Comparison of ENCODE assay signal across 19 cellular contexts in genomic region chr16:3259829-3260228, GRCh38. TPM values are rescaled to one million over a fixed set of nuclear protein-coding genes. Genes with fewer than 3 reads are reported as not detected.
DNase-seq lines count a peak whose midpoint lies in the region; ATAC-seq, FAIRE-seq and TF ChIP-seq lines count a peak whose summit lies in the region.
"Had no signal": no experiment of that assay in that cellular context is flagged by ENCODE, and none has a peak within 500 bp of the region (broad histone marks: within the 10 kb centered on the region; RNA-seq: fewer than 3 reads in every experiment).

No MANE protein-coding gene starts in this region.

- TF ChIP-seq POLR2A in HepG2 (IDR thresholded peaks at IDR 0.05; ENCODE audit: insufficient read depth in 1 of 2, low read depth in 2 of 2, low read length in 2 of 2) = no peak

- H3K27me3 ChIP-seq in HepG2 (ENCODE audit: control insufficient read depth in 1 of 2, insufficient read depth in 2 of 2, low read length in 2 of 2) = peaks cover 7 to 22% of the 10 kb centered on the region in 2 experiments; a peak in 4 of 5 replicates
- no peaks in the 10 kb centered on the region for H3K27me3 ChIP-seq in upper lobe of right lung
- no peaks in the 10 kb centered on the region for H3K27me3 ChIP-seq in aorta (ENCODE audit: control insufficient read depth in 1 of 2, insufficient read depth in 2 of 2, low read length in 1 of 2)

- TF ChIP-seq RAD21 in HepG2 (CRISPR knock-in tag; IDR thresholded peaks at IDR 0.05) = no peak

- 0% methylated on average over 9 of the region's 9 CpGs for WGBS in HepG2 (ENCODE audit: low lambda C conversion rate)
- WGBS in aorta, 2 donors = 83 to 89% methylated on average over 9 of the region's 9 CpGs

- H3K27ac ChIP-seq in HepG2 (ENCODE audit: extremely low read length, insufficient read depth, low read length) = no peak overlapping the region
- peak overlapping the region; percentile 36 for H3K27ac ChIP-seq in upper lobe of right lung
- H3K27ac ChIP-seq in aorta (ENCODE audit: low read depth in 1 of 2, low read length in 2 of 2) = no peak overlapping the region
- H3K27ac ChIP-seq: 22Rv1, SK-N-MC had no signal

- H3K4me3 ChIP-seq in HepG2 (replicated peaks in 1 of 3; ENCODE audit: insufficient read depth in 1 of 3, low read depth in 2 of 3, low read length in 3 of 3) (peak overlapping the region; percentile 26 to 57 (median 48)), upper lobe of right lung (no peak overlapping the region), aorta (ENCODE audit: low read length in 2 of 2) (no peak overlapping the region)
- H3K4me3 ChIP-seq: SK-N-MC had no signal

- in situ Hi-C loops in HepG2 (cut with HindIII; ENCODE audit: extremely low pct_ligation_motif_present, low pct_unique_long_range_greater_than_20kb) = no loop called here

- intact Hi-C loops in HepG2 (cut with micrococcal nuclease; ENCODE audit: unreplicated experiment) = loop anchor here (5.0 kb wide), 1 partner anchor 68 kb away; no protein-coding TSS in a partner anchor
- intact Hi-C loops in upper lobe of right lung (cut with DNase I) = no loop called here
- intact Hi-C loops in aorta (cut with DNase I) = no loop called here

- TF ChIP-seq EP300 in HepG2 (IDR thresholded peaks at IDR 0.05; ENCODE audit: low read depth in 2 of 2, low read length in 2 of 2) (no peak), HepG2 (CRISPR knock-in tag; IDR thresholded peaks at IDR 0.05; ENCODE audit: borderline replicate concordance) (no peak)

- peak overlapping the region; percentile 81 for H3K4me2 ChIP-seq in HepG2 (ENCODE audit: low read depth, low read length)

- no peaks in the 10 kb centered on the region for H3K36me3 ChIP-seq in HepG2 (replicated peaks in 1 of 2; ENCODE audit: control insufficient read depth in 1 of 2, insufficient read depth in 2 of 2, low read length in 2 of 2)
- H3K36me3 ChIP-seq in upper lobe of right lung = no peaks in the 10 kb centered on the region
- H3K36me3 ChIP-seq in aorta (ENCODE audit: control insufficient read depth in 1 of 2, insufficient read depth in 2 of 2, low read length in 1 of 2) = no peaks in the 10 kb centered on the region

- no peak for TF ChIP-seq CTCF in HepG2 (CRISPR knock-in tag; IDR thresholded peaks at IDR 0.05)
- TF ChIP-seq CTCF in upper lobe of right lung (IDR thresholded peaks at IDR 0.05) = no peak

- no peak overlapping the region for H2AFZ ChIP-seq in HepG2 (ENCODE audit: low read length)

- no peaks in the 10 kb centered on the region for H3K9me3 ChIP-seq in HepG2 (ENCODE audit: low read length)
- no peaks in the 10 kb centered on the region for H3K9me3 ChIP-seq in upper lobe of right lung
- H3K9me3 ChIP-seq in aorta (ENCODE audit: control insufficient read depth, low read length) = no peaks in the 10 kb centered on the region

- CTCF ChIA-PET in HepG2 (lab: Yijun Ruan, JAX; ENCODE audit: low intra/inter-chr PET ratio, low total read pairs) = no interaction called here

- peak; percentile 30 for FAIRE-seq in HepG2 (lab: Jason Lieb, UNC)

- POLR2A ChIA-PET in HepG2 (lab: Yijun Ruan, JAX) = interaction anchor here (1.2 to 2.4 kb wide), 4 partner anchors 10 to 184 kb away, joined by 3 to 9 read pairs (median 6); partner anchors contain the start of genes NAA60, ZNF263 and ZNF597

- H3K4me1 ChIP-seq in HepG2 (ENCODE audit: insufficient read depth, low read length) (peaks cover 66% of the 10 kb centered on the region), upper lobe of right lung (peaks cover 5% of the 10 kb centered on the region), aorta (ENCODE audit: control insufficient read depth in 1 of 2, insufficient read depth in 2 of 2, low read length in 2 of 2) (no peaks in the 10 kb centered on the region)

- no peak overlapping the region for H3K9ac ChIP-seq in HepG2 (ENCODE audit: insufficient read depth, low read depth, low read length)

- no peaks in the 10 kb centered on the region for H3K79me2 ChIP-seq in HepG2 (ENCODE audit: insufficient read depth, low read length)

- DNase-seq in SKM-1 treated with dmso at 0.1 percent for 144 hours (lab: John Stamatoyannopoulos, UW; ENCODE audit: unreplicated experiment) = peak; percentile 46
- DNase-seq in SKM-1 (lab: John Stamatoyannopoulos, UW; ENCODE audit: unreplicated experiment) = no peak
- DNase-seq in NOMO-1 treated with dmso at 0.1 percent for 144 hours (lab: John Stamatoyannopoulos, UW; ENCODE audit: unreplicated experiment) = peak; percentile 11
- no peak for DNase-seq in HepG2 (ENCODE audit: low spot score)
- DNase-seq in upper lobe of right lung = no peak
- DNase-seq in aorta = no peak
- DNase-seq in SIG-M5 treated with dmso at 0.1 percent for 504 hours (lab: John Stamatoyannopoulos, UW; ENCODE audit: unreplicated experiment) = no peak
- DNase-seq: GOT3, Karpas-422, NCI-H1048, NCI-H1694 treated with DMSO at 0.1 percent for 48 hours, NCI-H2171, NCI-H510A treated with DMSO at 0.1 percent for 48 hours, PC-3 had no signal

- BruUV-seq in HepG2 (replicated peaks; lab: Mats Ljungman, UMichigan) = no TSS peak

- ATAC-seq in HepG2 (no peak), upper lobe of right lung (no peak), HG03025 (IDR thresholded peaks at IDR 0.05; ENCODE audit: low FRiP score, unreplicated experiment) (no peak), aorta (ENCODE audit: low FRiP score) (no peak)
- ATAC-seq: PC-3 had no signal

- H4K20me1 ChIP-seq in HepG2 (ENCODE audit: insufficient read depth, low read length) = no peaks in the 10 kb centered on the region

RNA-seq across cellular contexts. Expression of gene MEFV, which starts 3.4 kb away (rescaled TPM):
- total RNA-seq in HepG2 (2016; rRNA removed; fragmentation: Illumina TruSeq; extraction: Trizol) (0.11 TPM in 1 of 2 replicates, not detected in the other), upper lobe of right lung (8.3 TPM), aorta (1 to 10 TPM; 2.9 to 4.5 TPM)
- not detected in 2 replicates for total RNA-seq in HepG2 (2016; cell fraction: cytosol; rRNA removed; fragmentation: Illumina TruSeq; extraction: Trizol; ENCODE audit: low read depth)
- not detected in 2 replicates for total RNA-seq in HepG2 (2016; cell fraction: insoluble cytoplasmic fraction; rRNA removed; fragmentation: Illumina TruSeq; extraction: Trizol)
- not detected in 2 replicates for total RNA-seq in HepG2 (2016; cell fraction: membrane; rRNA removed; fragmentation: Illumina TruSeq; extraction: Trizol)
- total RNA-seq in HepG2 (2016; cell fraction: nucleus; rRNA removed; fragmentation: Illumina TruSeq; extraction: Trizol) = not detected in 2 replicates
- polyA plus RNA-seq in HepG2 (2011; rRNA removed) (0.07 and 0.22 TPM in 2 replicates), aorta (1 to 10 TPM in 1 of 2 donors, under 1 TPM in 1; 0.20 to 1.6 TPM)
- 0.01 TPM in 1 of 2 replicates, not detected in the other for polyA plus RNA-seq in HepG2 (2011; cell fraction: cytosol; rRNA removed)
- polyA plus RNA-seq in HepG2 (2011; cell fraction: nucleus; rRNA removed) = 0.07 and 0.16 TPM in 2 replicates
- 0.09 TPM in 1 of 2 replicates, not detected in the other for polyA plus RNA-seq in HepG2 (2012)
- not detected in 2 replicates for polyA plus RNA-seq in HepG2 (2016; cell fraction: cytosol; fragmentation: Illumina TruSeq; extraction: Trizol; ENCODE audit: low read depth)
- polyA plus RNA-seq in HepG2 (2016; cell fraction: insoluble cytoplasmic fraction; fragmentation: Illumina TruSeq; extraction: Trizol; ENCODE audit: low read depth) = 0.15 TPM in 1 of 2 replicates, not detected in the other
- not detected in 2 replicates for polyA plus RNA-seq in HepG2 (2016; cell fraction: membrane; fragmentation: Illumina TruSeq; extraction: Trizol; ENCODE audit: low read depth)
- not detected in 2 replicates for polyA plus RNA-seq in HepG2 (2016; cell fraction: nucleus; fragmentation: Illumina TruSeq; extraction: Trizol; ENCODE audit: insufficient read depth, low read depth)
- polyA minus RNA-seq in HepG2 (2011; rRNA and poly(A)+ RNA removed; ENCODE audit: low replicate concordance) = 0.07 and 0.12 TPM in 2 replicates
- not detected in 2 replicates for polyA minus RNA-seq in HepG2 (2011; cell fraction: cytosol; rRNA and poly(A)+ RNA removed)
- not detected in 2 replicates for polyA minus RNA-seq in HepG2 (2011; cell fraction: nucleus; rRNA and poly(A)+ RNA removed)
- total RNA-seq: T-helper 1 cell treated with Interleukin-12 subunit alpha and Interleukin-12 subunit beta and Interleukin-4 antibody, amounts not matched to agents 30 ng/mL and 1 ng/mL, for 36 hours had no signal
- polyA plus RNA-seq: BJ had no signal

RNA-seq across cellular contexts. Expression of gene ZNF263, which starts 23.5 kb away (rescaled TPM):
- total RNA-seq in HepG2 (2016; rRNA removed; fragmentation: Illumina TruSeq; extraction: Trizol) (40.3 and 41.2 TPM in 2 replicates), upper lobe of right lung (27.6 TPM), aorta (10 to 100 TPM; 26.2 to 27.4 TPM)
- total RNA-seq in HepG2 (2016; cell fraction: cytosol; rRNA removed; fragmentation: Illumina TruSeq; extraction: Trizol; ENCODE audit: low read depth) = 5.3 TPM in 2 replicates
- 37.2 and 40.1 TPM in 2 replicates for total RNA-seq in HepG2 (2016; cell fraction: insoluble cytoplasmic fraction; rRNA removed; fragmentation: Illumina TruSeq; extraction: Trizol)
- total RNA-seq in HepG2 (2016; cell fraction: membrane; rRNA removed; fragmentation: Illumina TruSeq; extraction: Trizol) = 18.8 and 22.5 TPM in 2 replicates
- total RNA-seq in HepG2 (2016; cell fraction: nucleus; rRNA removed; fragmentation: Illumina TruSeq; extraction: Trizol) = 32.1 and 42.1 TPM in 2 replicates
- polyA plus RNA-seq in HepG2 (2011; rRNA removed) (10.2 and 14.7 TPM in 2 replicates), aorta (10 to 100 TPM in 1 of 2 donors, 1 to 10 TPM in 1; 8.3 to 17.2 TPM)
- polyA plus RNA-seq in HepG2 (2011; cell fraction: cytosol; rRNA removed) = 11.3 and 11.7 TPM in 2 replicates
- 31.7 and 37.4 TPM in 2 replicates for polyA plus RNA-seq in HepG2 (2011; cell fraction: nucleus; rRNA removed)
- polyA plus RNA-seq in HepG2 (2012) = 19.6 and 24.4 TPM in 2 replicates
- polyA plus RNA-seq in HepG2 (2016; cell fraction: cytosol; fragmentation: Illumina TruSeq; extraction: Trizol; ENCODE audit: low read depth) = 2.7 TPM in 2 replicates
- 30.0 and 30.7 TPM in 2 replicates for polyA plus RNA-seq in HepG2 (2016; cell fraction: insoluble cytoplasmic fraction; fragmentation: Illumina TruSeq; extraction: Trizol; ENCODE audit: low read depth)
- 9.5 and 9.9 TPM in 2 replicates for polyA plus RNA-seq in HepG2 (2016; cell fraction: membrane; fragmentation: Illumina TruSeq; extraction: Trizol; ENCODE audit: low read depth)
- 40.2 and 42.2 TPM in 2 replicates for polyA plus RNA-seq in HepG2 (2016; cell fraction: nucleus; fragmentation: Illumina TruSeq; extraction: Trizol; ENCODE audit: insufficient read depth, low read depth)
- 17.4 and 17.7 TPM in 2 replicates for polyA minus RNA-seq in HepG2 (2011; rRNA and poly(A)+ RNA removed; ENCODE audit: low replicate concordance)
- 10.1 and 13.1 TPM in 2 replicates for polyA minus RNA-seq in HepG2 (2011; cell fraction: cytosol; rRNA and poly(A)+ RNA removed)
- 38.5 and 50.5 TPM in 2 replicates for polyA minus RNA-seq in HepG2 (2011; cell fraction: nucleus; rRNA and poly(A)+ RNA removed)

RNA-seq across cellular contexts. Expression of gene ZNF200, which starts 24.9 kb away (rescaled TPM):
- 16.5 and 18.0 TPM in 2 replicates for total RNA-seq in HepG2 (2016; rRNA removed; fragmentation: Illumina TruSeq; extraction: Trizol)
- 3.5 and 3.9 TPM in 2 replicates for total RNA-seq in HepG2 (2016; cell fraction: cytosol; rRNA removed; fragmentation: Illumina TruSeq; extraction: Trizol; ENCODE audit: low read depth)
- 15.2 and 18.5 TPM in 2 replicates for total RNA-seq in HepG2 (2016; cell fraction: insoluble cytoplasmic fraction; rRNA removed; fragmentation: Illumina TruSeq; extraction: Trizol)
- 9.1 and 10.4 TPM in 2 replicates for total RNA-seq in HepG2 (2016; cell fraction: membrane; rRNA removed; fragmentation: Illumina TruSeq; extraction: Trizol)
- total RNA-seq in HepG2 (2016; cell fraction: nucleus; rRNA removed; fragmentation: Illumina TruSeq; extraction: Trizol) = 12.6 and 15.6 TPM in 2 replicates
- 3.5 and 4.0 TPM in 2 replicates for polyA plus RNA-seq in HepG2 (2011; rRNA removed)
- polyA plus RNA-seq in HepG2 (2011; cell fraction: cytosol; rRNA removed) = 1.9 and 2.7 TPM in 2 replicates
- 7.0 and 8.7 TPM in 2 replicates for polyA plus RNA-seq in HepG2 (2011; cell fraction: nucleus; rRNA removed)
- 4.4 and 6.0 TPM in 2 replicates for polyA plus RNA-seq in HepG2 (2012)
- 0.78 TPM in 2 replicates for polyA plus RNA-seq in HepG2 (2016; cell fraction: cytosol; fragmentation: Illumina TruSeq; extraction: Trizol; ENCODE audit: low read depth)
- 14.6 and 15.4 TPM in 2 replicates for polyA plus RNA-seq in HepG2 (2016; cell fraction: insoluble cytoplasmic fraction; fragmentation: Illumina TruSeq; extraction: Trizol; ENCODE audit: low read depth)
- 2.1 and 2.2 TPM in 2 replicates for polyA plus RNA-seq in HepG2 (2016; cell fraction: membrane; fragmentation: Illumina TruSeq; extraction: Trizol; ENCODE audit: low read depth)
- 18.5 and 20.4 TPM in 2 replicates for polyA plus RNA-seq in HepG2 (2016; cell fraction: nucleus; fragmentation: Illumina TruSeq; extraction: Trizol; ENCODE audit: insufficient read depth, low read depth)
- 5.2 and 14.9 TPM in 2 replicates for polyA minus RNA-seq in HepG2 (2011; rRNA and poly(A)+ RNA removed; ENCODE audit: low replicate concordance)
- polyA minus RNA-seq in HepG2 (2011; cell fraction: cytosol; rRNA and poly(A)+ RNA removed) = 4.4 and 4.9 TPM in 2 replicates
- polyA minus RNA-seq in HepG2 (2011; cell fraction: nucleus; rRNA and poly(A)+ RNA removed) = 11.8 and 14.4 TPM in 2 replicates
- total RNA-seq in upper lobe of right lung = 7.4 TPM
- total RNA-seq in aorta = 1 to 10 TPM; 7.4 to 8.1 TPM
- 1 to 10 TPM; 4.0 to 4.5 TPM for polyA plus RNA-seq in aorta

RNA-seq across cellular contexts. Expression of gene TIGD7, which starts 45.4 kb away (rescaled TPM):
- total RNA-seq in HepG2 (2016; rRNA removed; fragmentation: Illumina TruSeq; extraction: Trizol) (not detected in 2 replicates), upper lobe of right lung (6.9 TPM), aorta (1 to 10 TPM; 9.0 to 9.8 TPM)
- not detected in 2 replicates for total RNA-seq in HepG2 (2016; cell fraction: cytosol; rRNA removed; fragmentation: Illumina TruSeq; extraction: Trizol; ENCODE audit: low read depth)
- total RNA-seq in HepG2 (2016; cell fraction: insoluble cytoplasmic fraction; rRNA removed; fragmentation: Illumina TruSeq; extraction: Trizol) = not detected in 2 replicates
- not detected in 2 replicates for total RNA-seq in HepG2 (2016; cell fraction: membrane; rRNA removed; fragmentation: Illumina TruSeq; extraction: Trizol)
- not detected in 2 replicates for total RNA-seq in HepG2 (2016; cell fraction: nucleus; rRNA removed; fragmentation: Illumina TruSeq; extraction: Trizol)
- polyA plus RNA-seq in HepG2 (2011; rRNA removed) (not detected in 2 replicates), aorta (1 to 10 TPM; 2.6 to 4.6 TPM)
- not detected in 2 replicates for polyA plus RNA-seq in HepG2 (2011; cell fraction: cytosol; rRNA removed)
- not detected in 2 replicates for polyA plus RNA-seq in HepG2 (2011; cell fraction: nucleus; rRNA removed)
- polyA plus RNA-seq in HepG2 (2012) = 0.63 and 0.88 TPM in 2 replicates
- not detected in 2 replicates for polyA plus RNA-seq in HepG2 (2016; cell fraction: cytosol; fragmentation: Illumina TruSeq; extraction: Trizol; ENCODE audit: low read depth)
- polyA plus RNA-seq in HepG2 (2016; cell fraction: insoluble cytoplasmic fraction; fragmentation: Illumina TruSeq; extraction: Trizol; ENCODE audit: low read depth) = not detected in 2 replicates
- polyA plus RNA-seq in HepG2 (2016; cell fraction: membrane; fragmentation: Illumina TruSeq; extraction: Trizol; ENCODE audit: low read depth) = not detected in 2 replicates
- polyA plus RNA-seq in HepG2 (2016; cell fraction: nucleus; fragmentation: Illumina TruSeq; extraction: Trizol; ENCODE audit: insufficient read depth, low read depth) = not detected in 2 replicates
- polyA minus RNA-seq in HepG2 (2011; rRNA and poly(A)+ RNA removed; ENCODE audit: low replicate concordance) = 0.08 and 2.2 TPM in 2 replicates
- not detected in 2 replicates for polyA minus RNA-seq in HepG2 (2011; cell fraction: cytosol; rRNA and poly(A)+ RNA removed)
- polyA minus RNA-seq in HepG2 (2011; cell fraction: nucleus; rRNA and poly(A)+ RNA removed) = not detected in 2 replicates

RNA-seq across cellular contexts. Expression of gene ZNF75A, which starts 45.5 kb away (rescaled TPM):
- total RNA-seq in HepG2 (2016; rRNA removed; fragmentation: Illumina TruSeq; extraction: Trizol) (1.3 and 2.1 TPM in 2 replicates), upper lobe of right lung (26.1 TPM), aorta (10 to 100 TPM; 26.9 to 28.1 TPM)
- 1.1 TPM in 2 replicates for total RNA-seq in HepG2 (2016; cell fraction: cytosol; rRNA removed; fragmentation: Illumina TruSeq; extraction: Trizol; ENCODE audit: low read depth)
- 1.2 and 2.0 TPM in 2 replicates for total RNA-seq in HepG2 (2016; cell fraction: insoluble cytoplasmic fraction; rRNA removed; fragmentation: Illumina TruSeq; extraction: Trizol)
- total RNA-seq in HepG2 (2016; cell fraction: membrane; rRNA removed; fragmentation: Illumina TruSeq; extraction: Trizol) = 0.31 and 0.77 TPM in 2 replicates
- total RNA-seq in HepG2 (2016; cell fraction: nucleus; rRNA removed; fragmentation: Illumina TruSeq; extraction: Trizol) = 4.0 and 4.9 TPM in 2 replicates
- polyA plus RNA-seq in HepG2 (2011; rRNA removed) (1.4 and 2.0 TPM in 2 replicates), aorta (10 to 100 TPM in 1 of 2 donors, 1 to 10 TPM in 1; 6.1 to 17.3 TPM)
- polyA plus RNA-seq in HepG2 (2011; cell fraction: cytosol; rRNA removed) = 0.43 and 0.59 TPM in 2 replicates
- polyA plus RNA-seq in HepG2 (2011; cell fraction: nucleus; rRNA removed) = 3.0 and 4.0 TPM in 2 replicates
- polyA plus RNA-seq in HepG2 (2012) = 2.2 and 2.8 TPM in 2 replicates
- polyA plus RNA-seq in HepG2 (2016; cell fraction: cytosol; fragmentation: Illumina TruSeq; extraction: Trizol; ENCODE audit: low read depth) = 0.19 and 0.28 TPM in 2 replicates
- 0.53 and 0.94 TPM in 2 replicates for polyA plus RNA-seq in HepG2 (2016; cell fraction: insoluble cytoplasmic fraction; fragmentation: Illumina TruSeq; extraction: Trizol; ENCODE audit: low read depth)
- 0.18 and 0.56 TPM in 2 replicates for polyA plus RNA-seq in HepG2 (2016; cell fraction: membrane; fragmentation: Illumina TruSeq; extraction: Trizol; ENCODE audit: low read depth)
- 7.5 and 9.8 TPM in 2 replicates for polyA plus RNA-seq in HepG2 (2016; cell fraction: nucleus; fragmentation: Illumina TruSeq; extraction: Trizol; ENCODE audit: insufficient read depth, low read depth)
- polyA minus RNA-seq in HepG2 (2011; rRNA and poly(A)+ RNA removed; ENCODE audit: low replicate concordance) = 1.4 and 8.3 TPM in 2 replicates
- polyA minus RNA-seq in HepG2 (2011; cell fraction: cytosol; rRNA and poly(A)+ RNA removed) = 0.40 and 0.70 TPM in 2 replicates
- 8.1 and 9.4 TPM in 2 replicates for polyA minus RNA-seq in HepG2 (2011; cell fraction: nucleus; rRNA and poly(A)+ RNA removed)

Comparison
In these comparisons a context has a peak if more than half of its experiments do, and no peak if none do; other contexts are left out.
1. DNase-seq: peak in SKM-1 treated with dmso at 0.1 percent for 144 hours (single experiment) and NOMO-1 treated with dmso at 0.1 percent for 144 hours (single experiment); none in SKM-1 (single experiment), HepG2 (single experiment), upper lobe of right lung (single experiment), aorta (0 of 2) and SIG-M5 treated with dmso at 0.1 percent for 504 hours (single experiment).
2. H3K4me3 ChIP-seq: peak in HepG2 (3 of 3); none in upper lobe of right lung (single experiment) and aorta (0 of 2).